ENCODE assay signal across 1 cellular context in genomic region chr10:10589540-10589939, GRCh38.
TF ChIP-seq lines count a peak whose summit lies in the region.

No MANE protein-coding gene starts in this region.

TF ChIP-seq in GM12878, 131 proteins besides CTCF, POLR2A, EP300 and RAD21 (continued from another document):
- TF ChIP-seq, protein P1, sequence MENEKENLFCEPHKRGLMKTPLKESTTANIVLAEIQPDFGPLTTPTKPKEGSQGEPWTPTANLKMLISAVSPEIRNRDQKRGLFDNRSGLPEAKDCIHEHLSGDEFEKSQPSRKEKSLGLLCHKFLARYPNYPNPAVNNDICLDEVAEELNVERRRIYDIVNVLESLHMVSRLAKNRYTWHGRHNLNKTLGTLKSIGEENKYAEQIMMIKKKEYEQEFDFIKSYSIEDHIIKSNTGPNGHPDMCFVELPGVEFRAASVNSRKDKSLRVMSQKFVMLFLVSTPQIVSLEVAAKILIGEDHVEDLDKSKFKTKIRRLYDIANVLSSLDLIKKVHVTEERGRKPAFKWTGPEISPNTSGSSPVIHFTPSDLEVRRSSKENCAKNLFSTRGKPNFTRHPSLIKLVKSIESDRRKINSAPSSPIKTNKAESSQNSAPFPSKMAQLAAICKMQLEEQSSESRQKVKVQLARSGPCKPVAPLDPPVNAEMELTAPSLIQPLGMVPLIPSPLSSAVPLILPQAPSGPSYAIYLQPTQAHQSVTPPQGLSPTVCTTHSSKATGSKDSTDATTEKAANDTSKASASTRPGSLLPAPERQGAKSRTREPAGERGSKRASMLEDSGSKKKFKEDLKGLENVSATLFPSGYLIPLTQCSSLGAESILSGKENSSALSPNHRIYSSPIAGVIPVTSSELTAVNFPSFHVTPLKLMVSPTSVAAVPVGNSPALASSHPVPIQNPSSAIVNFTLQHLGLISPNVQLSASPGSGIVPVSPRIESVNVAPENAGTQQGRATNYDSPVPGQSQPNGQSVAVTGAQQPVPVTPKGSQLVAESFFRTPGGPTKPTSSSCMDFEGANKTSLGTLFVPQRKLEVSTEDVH (IDR thresholded peaks at IDR 0.05; ENCODE audit: low read depth, partially characterized antibody), result no peak
- peak; percentile 47; the same call in 1 of the 2 replicates for TF ChIP-seq JUNB (IDR thresholded peaks at IDR 0.05)
- TF ChIP-seq SKIL (IDR thresholded peaks at IDR 0.05; ENCODE audit: low read depth, poor library complexity, severe bottlenecking), result no peak
- no peak for TF ChIP-seq RELA (IDR thresholded peaks at IDR 0.05; ENCODE audit: borderline replicate concordance, partially characterized antibody)
- no peak for TF ChIP-seq KLF5 (IDR thresholded peaks at IDR 0.05; ENCODE audit: partially characterized antibody)
- TF ChIP-seq BCL11A (IDR thresholded peaks at IDR 0.05; ENCODE audit: low read depth, low read length), result peak; percentile 68; the same call in 1 of the 2 replicates
- TF ChIP-seq MXI1 (IDR thresholded peaks at IDR 0.05; ENCODE audit: low read depth, low read length), result no peak
- no peak for TF ChIP-seq ESRRA (IDR thresholded peaks at IDR 0.05; ENCODE audit: low read length)
- no peak for TF ChIP-seq ATF7 (IDR thresholded peaks at IDR 0.05; ENCODE audit: low read depth)
- 0 out of 2 replicates have a peak, but pooled peaks have one; percentile 52 for TF ChIP-seq TCF12 (IDR thresholded peaks at IDR 0.05; ENCODE audit: low read depth, low read length)
- no peak for TF ChIP-seq ZNF217 (IDR thresholded peaks at IDR 0.05)
- peak; percentile 83 for TF ChIP-seq TCF3 (IDR thresholded peaks at IDR 0.05; ENCODE audit: borderline replicate concordance, insufficient read depth, low read depth, low read length)
- no peak for TF ChIP-seq TAF1 (IDR thresholded peaks at IDR 0.05; ENCODE audit: borderline replicate concordance, low read depth, low read length)
- TF ChIP-seq CREB1 (IDR thresholded peaks at IDR 0.05; ENCODE audit: low read depth), result peak; percentile 40; the same call in 1 of the 2 replicates
